Comparison of ENCODE assay signal across 2 cellular contexts in genomic region chr20:10381477-10381876, GRCh38.
TF ChIP-seq lines count a peak whose summit lies in the region.

No MANE protein-coding gene starts in this region.

TF ChIP-seq in A549, 52 proteins besides CTCF, POLR2A, EP300 and RAD21:
- TF ChIP-seq SMC3 (IDR thresholded peaks at IDR 0.05) (peak; percentile 57; the same call in 2 of the 3 replicates), NPAS2 (CRISPR knock-in tag; IDR thresholded peaks at IDR 0.05; ENCODE audit: borderline replicate concordance) (no peak), MAFK (IDR thresholded peaks at IDR 0.05; ENCODE audit: partially characterized antibody) (peak; percentile 85), CEBPB (IDR thresholded peaks at IDR 0.05) (0 out of 4 replicates have a peak, but pooled peaks of 1 of the 2 experiments have one; percentile 18)

TF ChIP-seq in endothelial cell of umbilical vein, 7 proteins besides CTCF, POLR2A, EP300 and RAD21:
- TF ChIP-seq EZH2 (IDR thresholded peaks at IDR 0.05; ENCODE audit: borderline replicate concordance, low read depth, low read length, severe bottlenecking) (no peak), JUN (IDR thresholded peaks at IDR 0.05; ENCODE audit: borderline replicate concordance, insufficient read depth, insufficient read length, low read depth) (no peak), GATA2 (IDR thresholded peaks at IDR 0.05; ENCODE audit: insufficient read depth, insufficient read length, low read depth, low read length) (no peak), FOS (IDR thresholded peaks at IDR 0.05; ENCODE audit: borderline replicate concordance, insufficient read depth, low read length) (no peak), POLR2AphosphoS5 (IDR thresholded peaks at IDR 0.05; ENCODE audit: insufficient read depth, low read depth, low read length) (no peak), MAX (IDR thresholded peaks at IDR 0.05; ENCODE audit: insufficient read depth, insufficient read length) (no peak)
TF ChIP-seq in endothelial cell of umbilical vein: peak in this region for 0.
